1 cellular context compared by ENCODE assay signal in the genomic region with DNA sequence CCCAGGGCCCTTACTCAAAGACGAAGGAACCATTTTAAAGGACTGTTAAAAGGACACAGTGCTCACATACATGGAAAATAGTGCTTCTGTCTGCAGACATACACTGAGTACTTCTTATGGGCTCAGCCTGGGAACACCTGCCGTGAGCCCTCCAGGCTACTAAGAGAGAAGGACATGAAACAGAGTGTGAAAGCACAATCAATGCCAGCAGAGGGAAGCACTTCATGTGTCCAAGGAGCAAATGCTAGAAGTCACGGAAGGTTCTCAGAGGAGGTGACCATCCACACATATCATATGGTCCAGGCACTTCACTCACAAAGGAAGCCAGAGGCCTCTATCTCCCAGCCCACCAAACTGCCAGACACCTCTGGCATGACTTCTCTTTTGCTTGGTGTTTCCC.
TF ChIP-seq lines count a peak whose summit lies in the region.

No MANE protein-coding gene starts in this region.

TF ChIP-seq in K562, 482 proteins besides CTCF, POLR2A, EP300 and RAD21 (continued from another document):
- TF ChIP-seq TSHZ1 (CRISPR knock-in tag; IDR thresholded peaks at IDR 0.05) (no peak), ZNF316 (IDR thresholded peaks at IDR 0.05) (no peak), SMARCE1 (IDR thresholded peaks at IDR 0.05) (no peak), ZNF778 (CRISPR knock-in tag; IDR thresholded peaks at IDR 0.05) (no peak), RREB1 (CRISPR knock-in tag; IDR thresholded peaks at IDR 0.05) (no peak), BRCA1 (IDR thresholded peaks at IDR 0.05) (no peak), BRCA1 (CRISPR knock-in tag; IDR thresholded peaks at IDR 0.05) (no peak), FOXO4 (CRISPR knock-in tag; IDR thresholded peaks at IDR 0.05) (no peak), DLX4 (CRISPR knock-in tag; IDR thresholded peaks at IDR 0.05) (no peak), ZNF431 (CRISPR knock-in tag; IDR thresholded peaks at IDR 0.05) (no peak)
